22 cellular contexts compared by ENCODE assay signal in genomic region chr2:30689496-30690125, GRCh38.
DNase-seq lines count a peak whose midpoint lies in the region; ATAC-seq, FAIRE-seq and TF ChIP-seq lines count a peak whose summit lies in the region.
"Had no signal": no experiment of that assay in that cellular context is flagged by ENCODE, and none has a peak within 500 bp of the region (broad histone marks: within the 10 kb centered on the region; RNA-seq: fewer than 3 reads in every experiment).

No MANE protein-coding gene starts in this region.

- H3K27me3 ChIP-seq in left ventricle myocardium inferior (ENCODE audit: low read depth) (no peaks in the 10 kb centered on the region), neutrophil (no peaks in the 10 kb centered on the region), upper lobe of left lung (no peaks in the 10 kb centered on the region), HepG2 (ENCODE audit: control insufficient read depth in 1 of 2, insufficient read depth in 2 of 2, low read length in 2 of 2) (peaks cover 0 to 14% of the 10 kb centered on the region in 2 experiments; a peak in 1 of 5 replicates)
- H3K27me3 ChIP-seq: left lung had no signal

- H3K4me1 ChIP-seq in left ventricle myocardium inferior, result peaks cover 56% of the 10 kb centered on the region
- H3K4me1 ChIP-seq in neutrophil (ENCODE audit: control insufficient read depth in 1 of 2, insufficient read depth in 1 of 2, low read depth in 1 of 2, low read length in 1 of 2), result peaks cover 59 to 71% of the 10 kb centered on the region in 2 experiments
- H3K4me1 ChIP-seq in upper lobe of left lung, result peaks cover 0 to 16% (median 8%) of the 10 kb centered on the region in 4 donors
- H3K4me1 ChIP-seq in HepG2 (ENCODE audit: insufficient read depth, low read length), result no peaks in the 10 kb centered on the region

- H3K9me3 ChIP-seq in left ventricle myocardium inferior (replicated peaks) (no peaks in the 10 kb centered on the region), neutrophil (no peaks in the 10 kb centered on the region), upper lobe of left lung (no peaks in the 10 kb centered on the region), HepG2 (ENCODE audit: low read length) (no peaks in the 10 kb centered on the region)
- H3K9me3 ChIP-seq: left lung had no signal

- TF ChIP-seq EP300 in upper lobe of left lung (IDR thresholded peaks at IDR 0.05), result no peak
- TF ChIP-seq EP300 in HepG2 (IDR thresholded peaks at IDR 0.05; ENCODE audit: low read depth in 2 of 2, low read length in 2 of 2), result no peak
- no peak for TF ChIP-seq EP300 in HepG2 (CRISPR knock-in tag; IDR thresholded peaks at IDR 0.05; ENCODE audit: borderline replicate concordance)

- H3K27ac ChIP-seq in left ventricle myocardium inferior (replicated peaks), result peak overlapping the region; percentile 90
- peak overlapping the region; percentile 73 for H3K27ac ChIP-seq in neutrophil
- peak overlapping the region; percentile 68 to 75 (median 70) for H3K27ac ChIP-seq in upper lobe of left lung
- H3K27ac ChIP-seq in HepG2 (ENCODE audit: extremely low read length, insufficient read depth, low read length), result no peak overlapping the region

- no peaks in the 10 kb centered on the region for H4K20me1 ChIP-seq in HepG2 (ENCODE audit: insufficient read depth, low read length)

- H3K4me1 Mint-ChIP-seq in activated CD4-positive, alpha-beta T cell treated with anti-CD3 and anti-CD28 coated beads, Interleukin-2, amount 10 ng/mL, durations not matched to agents 24 days and 14 days, result no peaks in the 10 kb centered on the region
- peaks cover 11% of the 10 kb centered on the region for H3K4me1 Mint-ChIP-seq in WTC11
- H3K4me1 Mint-ChIP-seq: B cell; stimulated activated effector memory CD8-positive, alpha-beta T cell treated with anti-CD3 and anti-CD28 coated beads, Interleukin-12 subunit alpha, Interleukin-12 subunit beta, amount 100 ng/mL, for 72 hours had no signal

- H3K4me3 ChIP-seq in left ventricle myocardium inferior (peak overlapping the region; percentile 19), neutrophil (ENCODE audit: low read depth in 1 of 2, low read length in 1 of 2) (no peak overlapping the region), upper lobe of left lung (no peak overlapping the region), HepG2 (replicated peaks in 1 of 3; ENCODE audit: insufficient read depth in 1 of 3, low read depth in 2 of 3, low read length in 3 of 3) (no peak overlapping the region)
- H3K4me3 ChIP-seq: left lung had no signal

- intact Hi-C loops in activated CD4-positive, alpha-beta T cell treated with anti-CD3 and anti-CD28 coated beads, Interleukin-2, amount 10 ng/mL, durations not matched to agents 24 days and 14 days (cut with micrococcal nuclease), result no loop called here
- intact Hi-C loops in left ventricle myocardium inferior (cut with micrococcal nuclease), result no loop called here
- intact Hi-C loops in HepG2 (cut with micrococcal nuclease; ENCODE audit: unreplicated experiment), result no loop called here

- FAIRE-seq in HepG2 (lab: Jason Lieb, UNC), result no peak
- FAIRE-seq: urothelium cell line had no signal

- 38 to 66% methylated on average over 3 to 6 of the region's 6 CpGs for WGBS in upper lobe of left lung, 2 donors
- WGBS in HepG2 (ENCODE audit: low lambda C conversion rate), result 15% methylated on average over 4 of the region's 6 CpGs

- TF ChIP-seq RAD21 in HepG2 (CRISPR knock-in tag; IDR thresholded peaks at IDR 0.05), result no peak

- H3K36me3 Mint-ChIP-seq in activated CD4-positive, alpha-beta T cell treated with anti-CD3 and anti-CD28 coated beads, Interleukin-2, amount 10 ng/mL, durations not matched to agents 24 days and 14 days (ENCODE audit: low read depth), result no peaks in the 10 kb centered on the region
- H3K36me3 Mint-ChIP-seq in WTC11, result no peaks in the 10 kb centered on the region
- H3K36me3 Mint-ChIP-seq: stimulated activated effector memory CD8-positive, alpha-beta T cell treated with anti-CD3 and anti-CD28 coated beads, Interleukin-12 subunit alpha, Interleukin-12 subunit beta, amount 100 ng/mL, for 72 hours had no signal

- CTCF ChIA-PET in WTC11 (lab: Charles Lee) (interaction anchor here (1.3 to 1.8 kb wide), 2 partner anchors 22 to 524 kb away, joined by 6 to 7 read pairs; no protein-coding TSS in a partner anchor), HepG2 (lab: Yijun Ruan, JAX; ENCODE audit: low intra/inter-chr PET ratio, low total read pairs) (no interaction called here)

- in situ Hi-C loops in HepG2 (cut with HindIII; ENCODE audit: extremely low pct_ligation_motif_present, low pct_unique_long_range_greater_than_20kb), result loop anchor here (10.0 kb wide), 1 partner anchor 255 kb away; no protein-coding TSS in a partner anchor

- no peaks in the 10 kb centered on the region for H3K9me3 Mint-ChIP-seq in activated CD4-positive, alpha-beta T cell treated with anti-CD3 and anti-CD28 coated beads, Interleukin-2, amount 10 ng/mL, durations not matched to agents 24 days and 14 days
- H3K9me3 Mint-ChIP-seq in WTC11, result no peaks in the 10 kb centered on the region
- H3K9me3 Mint-ChIP-seq: H9; stimulated activated effector memory CD8-positive, alpha-beta T cell treated with anti-CD3 and anti-CD28 coated beads, Interleukin-12 subunit alpha, Interleukin-12 subunit beta, amount 100 ng/mL, for 72 hours; T-helper 2 cell treated with Interferon-gamma antibody and Interleukin-4, amounts not matched to agents 5 μg/mL and 100 μg/mL, for 36 hours had no signal

- no peak overlapping the region for H3K27ac Mint-ChIP-seq in activated CD4-positive, alpha-beta T cell treated with anti-CD3 and anti-CD28 coated beads, Interleukin-2, amount 10 ng/mL, durations not matched to agents 24 days and 14 days
- no peak overlapping the region for H3K27ac Mint-ChIP-seq in WTC11
- H3K27ac Mint-ChIP-seq: B cell; H9; stimulated activated effector memory CD8-positive, alpha-beta T cell treated with anti-CD3 and anti-CD28 coated beads, Interleukin-12 subunit alpha, Interleukin-12 subunit beta, amount 100 ng/mL, for 72 hours; T-helper 2 cell treated with Interferon-gamma antibody and Interleukin-4, amounts not matched to agents 5 μg/mL and 100 μg/mL, for 36 hours had no signal

- POLR2A ChIA-PET in WTC11 (lab: Charles Lee) (no interaction called here), HepG2 (lab: Yijun Ruan, JAX) (no interaction called here)

- ATAC-seq in upper lobe of left lung (ENCODE audit: low FRiP score in 2 of 2) (no peak), WTC11 (no peak), HepG2 (no peak)
- ATAC-seq: left lung; SK-N-SH treated with all-trans-retinoic acid at 6 μM for 48 hours; stimulated activated effector memory CD8-positive, alpha-beta T cell treated with anti-CD3 and anti-CD28 coated beads, Interleukin-12 subunit alpha, Interleukin-12 subunit beta, amount 100 ng/mL, for 72 hours had no signal

- H2AFZ ChIP-seq in HepG2 (ENCODE audit: low read length), result no peak overlapping the region

- no peaks in the 10 kb centered on the region for H3K36me3 ChIP-seq in left ventricle myocardium inferior
- no peaks in the 10 kb centered on the region for H3K36me3 ChIP-seq in neutrophil
- H3K36me3 ChIP-seq in upper lobe of left lung, result no peaks in the 10 kb centered on the region
- H3K36me3 ChIP-seq in HepG2 (replicated peaks in 1 of 2; ENCODE audit: control insufficient read depth in 1 of 2, insufficient read depth in 2 of 2, low read length in 2 of 2), result no peaks in the 10 kb centered on the region
- H3K36me3 ChIP-seq: left lung had no signal

- no peak for TF ChIP-seq POLR2A in upper lobe of left lung (IDR thresholded peaks at IDR 0.05)
- TF ChIP-seq POLR2A in HepG2 (IDR thresholded peaks at IDR 0.05; ENCODE audit: insufficient read depth in 1 of 2, low read depth in 2 of 2, low read length in 2 of 2), result no peak

- TF ChIP-seq CTCF in left ventricle myocardium inferior (IDR thresholded peaks at IDR 0.05; ENCODE audit: borderline replicate concordance), result no peak
- no peak for TF ChIP-seq CTCF in neutrophil (IDR thresholded peaks at IDR 0.05)
- TF ChIP-seq CTCF in upper lobe of left lung (IDR thresholded peaks at IDR 0.05), result no peak
- TF ChIP-seq CTCF in WTC11 (IDR thresholded peaks at IDR 0.05), result no peak
- TF ChIP-seq CTCF in HepG2 (CRISPR knock-in tag; IDR thresholded peaks at IDR 0.05), result no peak

- H3K4me2 ChIP-seq in HepG2 (ENCODE audit: low read depth, low read length), result no peak overlapping the region

- no peak overlapping the region for H3K4me3 Mint-ChIP-seq in activated CD4-positive, alpha-beta T cell treated with anti-CD3 and anti-CD28 coated beads, Interleukin-2, amount 10 ng/mL, durations not matched to agents 24 days and 14 days
- H3K4me3 Mint-ChIP-seq in WTC11, result no peak overlapping the region
- H3K4me3 Mint-ChIP-seq: B cell; H9; stimulated activated effector memory CD8-positive, alpha-beta T cell treated with anti-CD3 and anti-CD28 coated beads, Interleukin-12 subunit alpha, Interleukin-12 subunit beta, amount 100 ng/mL, for 72 hours; T-helper 2 cell treated with Interferon-gamma antibody and Interleukin-4, amounts not matched to agents 5 μg/mL and 100 μg/mL, for 36 hours had no signal

- no peak overlapping the region for H3K9ac ChIP-seq in HepG2 (ENCODE audit: insufficient read depth, low read depth, low read length)

- H3K79me2 ChIP-seq in HepG2 (ENCODE audit: insufficient read depth, low read length), result no peaks in the 10 kb centered on the region

- H3K27me3 Mint-ChIP-seq in activated CD4-positive, alpha-beta T cell treated with anti-CD3 and anti-CD28 coated beads, Interleukin-2, amount 10 ng/mL, durations not matched to agents 24 days and 14 days, result peaks cover 7% of the 10 kb centered on the region
- H3K27me3 Mint-ChIP-seq in WTC11 (ENCODE audit: low read depth), result no peaks in the 10 kb centered on the region

- DNase-seq in activated CD4-positive, alpha-beta T cell treated with anti-CD3 and anti-CD28 coated beads, Interleukin-2, amount 10 ng/mL, durations not matched to agents 24 days and 14 days, result peak; percentile 39
- no peak for DNase-seq in activated CD4-positive, alpha-beta T cell treated with anti-CD3 and anti-CD28 coated beads, Interleukin-2, amount 50 U/mL, for 48 hours
- no peak for DNase-seq in left ventricle myocardium inferior
- no peak for DNase-seq in upper lobe of left lung
- DNase-seq in WTC11 (ENCODE audit: low spot score), result no peak
- DNase-seq in RKO (ENCODE audit: low spot score), result no peak
- DNase-seq in HepG2 (ENCODE audit: low spot score), result no peak
- DNase-seq: 8988T; activated CD4-positive, CD25-positive, alpha-beta regulatory T cell; activated naive CD4-positive, alpha-beta T cell treated with anti-CD3 and anti-CD28 coated beads, Interleukin-2, amount 50 U/mL, for 16 hours; activated T-cell treated with anti-CD3 and anti-CD28 coated beads, Interleukin-2, amount 50 U/mL, for 48 hours; DND-41; H9; left lung; NCI-H2029 treated with DMSO at 0.1 percent for 48 hours; NK-92 treated with Interleukin-12 subunit alpha and Interleukin-12 subunit beta, amount 100 ng/mL, for 24 hours had no signal

- no TSS peak for BruUV-seq in HepG2 (replicated peaks; lab: Mats Ljungman, UMichigan)

TF ChIP-seq in WTC11, 78 proteins besides CTCF, POLR2A, EP300 and RAD21 (continues in another document):
- TF ChIP-seq ZNF416 (CRISPR knock-in tag; IDR thresholded peaks at IDR 0.05), result no peak

TF ChIP-seq in HepG2, 621 proteins besides CTCF, POLR2A, EP300 and RAD21 (continues in another document):
- TF ChIP-seq MXD1 (CRISPR knock-in tag; IDR thresholded peaks at IDR 0.05), result no peak
